2 cellular contexts compared by ENCODE assay signal in the genomic region with DNA sequence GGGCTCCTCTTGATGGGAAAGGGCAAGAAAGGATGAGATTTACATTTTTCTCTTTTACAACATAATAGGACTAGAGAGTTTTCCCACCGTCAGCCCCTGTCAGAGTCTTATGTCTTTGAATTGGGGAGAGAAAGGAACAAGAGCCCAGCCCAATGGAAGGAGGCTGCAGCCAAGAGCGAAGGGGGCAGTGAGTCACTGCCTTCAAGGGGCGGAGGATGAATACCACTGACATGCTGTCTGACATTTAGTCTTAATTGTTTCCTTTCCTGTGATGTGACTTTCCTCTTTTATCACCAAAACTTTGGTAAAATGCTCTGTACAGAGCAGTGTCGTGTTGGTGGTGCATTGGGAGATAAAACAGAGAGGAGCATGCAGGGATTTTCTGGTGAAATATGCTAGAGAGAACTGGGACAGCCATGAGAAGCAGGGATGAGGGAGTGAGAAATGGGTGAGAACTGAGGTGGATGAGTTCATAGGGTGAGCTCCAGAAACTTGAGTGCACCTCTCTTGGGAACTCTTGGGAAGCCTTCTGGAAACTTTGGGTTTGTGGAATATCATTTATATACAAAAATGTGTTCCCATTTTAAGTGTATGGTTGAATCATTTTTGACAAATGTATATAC.
A peak's percentile ranks its signal among the peaks of the same experiment; 100 is the strongest.
TF ChIP-seq lines count a peak whose summit lies in the region.

No MANE protein-coding gene starts in this region.

TF ChIP-seq in IMR-90, 13 proteins besides CTCF, POLR2A, EP300 and RAD21:
- no peak for TF ChIP-seq SMC3 (IDR thresholded peaks at IDR 0.05; ENCODE audit: low read depth, low read length)
- no peak for TF ChIP-seq CEBPB (IDR thresholded peaks at IDR 0.05; ENCODE audit: low read depth, low read length)
- TF ChIP-seq FOS (IDR thresholded peaks at IDR 0.05; ENCODE audit: low read depth, low read length): peak; percentile 11; the same call in 1 of the 2 replicates

TF ChIP-seq in K562, 482 proteins besides CTCF, POLR2A, EP300 and RAD21:
- TF ChIP-seq TAF7 (tag; IDR thresholded peaks at IDR 0.05) (no peak), VEZF1 (CRISPR knock-in tag; IDR thresholded peaks at IDR 0.05) (0 out of 2 replicates have a peak, but pooled peaks have one; percentile 17)
TF ChIP-seq in K562: peak in this region for 1.
